ENCODE assay signal across 17 cellular contexts in genomic region chr9:133088756-133089155, GRCh38. TPM values are rescaled to one million over a fixed set of nuclear protein-coding genes. Genes with fewer than 3 reads are reported as not detected.
DNase-seq lines count a peak whose midpoint lies in the region; ATAC-seq, FAIRE-seq and TF ChIP-seq lines count a peak whose summit lies in the region.
"Had no signal": no experiment of that assay in that cellular context is flagged by ENCODE, and none has a peak within 500 bp of the region (broad histone marks: within the 10 kb centered on the region; RNA-seq: fewer than 3 reads in every experiment).

No MANE protein-coding gene starts in this region.

- H3K36me3 ChIP-seq in KOPT-K1 (ENCODE audit: insufficient read depth, low read length) (no peaks in the 10 kb centered on the region), neuronal stem cell (replicated peaks in 1 of 2; ENCODE audit: control insufficient read depth in 2 of 2, insufficient read depth in 2 of 2, low read length in 2 of 2) (no peaks in the 10 kb centered on the region)

- H2BK120ac ChIP-seq in neuronal stem cell (ENCODE audit: low read depth, low read length): no peak overlapping the region

- no peak overlapping the region for H2AFZ ChIP-seq in neuronal stem cell (ENCODE audit: low read length)
- H2AFZ ChIP-seq: GM23248 had no signal

- no peak overlapping the region for H4K8ac ChIP-seq in neuronal stem cell (ENCODE audit: low read depth, low read length)

- no peak overlapping the region for H3K23ac ChIP-seq in neuronal stem cell (ENCODE audit: low read depth, low read length, poor library complexity)

- H3K27me3 ChIP-seq in neuronal stem cell (ENCODE audit: control insufficient read depth in 3 of 3, insufficient read depth in 3 of 3, low read depth in 1 of 3, low read length in 3 of 3): no peaks in the 10 kb centered on the region

- H3K4me3 Mint-ChIP-seq in CD14-positive monocyte: no peak overlapping the region
- no peak overlapping the region for H3K4me3 Mint-ChIP-seq in central memory CD8-positive, alpha-beta T cell
- H3K4me3 Mint-ChIP-seq: CD4-positive, CD25-positive, alpha-beta regulatory T cell; CD8-positive, alpha-beta T cell had no signal

- H3K14ac ChIP-seq in neuronal stem cell (ENCODE audit: low read length): no peak overlapping the region

- no peak overlapping the region for H2BK5ac ChIP-seq in neuronal stem cell (ENCODE audit: low read length)

- no peaks in the 10 kb centered on the region for H3K4me1 Mint-ChIP-seq in CD14-positive monocyte
- no peaks in the 10 kb centered on the region for H3K4me1 Mint-ChIP-seq in central memory CD8-positive, alpha-beta T cell

- H2BK15ac ChIP-seq in neuronal stem cell (ENCODE audit: low read length): no peak overlapping the region

- no peak for TF ChIP-seq POLR2A in GM12891 (IDR thresholded peaks at IDR 0.05; ENCODE audit: low read depth, low read length)

- no peaks in the 10 kb centered on the region for H3K9me3 Mint-ChIP-seq in CD14-positive monocyte
- no peaks in the 10 kb centered on the region for H3K9me3 Mint-ChIP-seq in central memory CD8-positive, alpha-beta T cell
- H3K9me3 Mint-ChIP-seq: CD8-positive, alpha-beta T cell had no signal

- intact Hi-C loops in CD14-positive monocyte (cut with micrococcal nuclease): no loop called here

- H3K9me3 ChIP-seq in KOPT-K1 (ENCODE audit: insufficient read depth, low read length, poor library complexity, severe bottlenecking) (no peaks in the 10 kb centered on the region), neuronal stem cell (replicated peaks in 1 of 2; ENCODE audit: control insufficient read depth in 2 of 2, insufficient read depth in 1 of 2, low read depth in 1 of 2, low read length in 2 of 2) (no peaks in the 10 kb centered on the region)
- H3K9me3 ChIP-seq: Caco-2 had no signal

- H3K27ac ChIP-seq in KOPT-K1 (ENCODE audit: low read depth, low read length, poor library complexity, severe bottlenecking) (peak overlapping the region; percentile 42), neuronal stem cell (replicated peaks; ENCODE audit: low read length) (no peak overlapping the region)
- H3K27ac ChIP-seq: GM23248 had no signal

- no peak overlapping the region for H3K4me2 ChIP-seq in neuronal stem cell (ENCODE audit: insufficient read depth, low read length, poor library complexity, severe bottlenecking)

- H3K18ac ChIP-seq in neuronal stem cell (ENCODE audit: low read length): no peak overlapping the region

- no peak overlapping the region for H3K27ac Mint-ChIP-seq in CD14-positive monocyte
- H3K27ac Mint-ChIP-seq in central memory CD8-positive, alpha-beta T cell (ENCODE audit: low read depth): peak overlapping the region; percentile 55
- H3K27ac Mint-ChIP-seq: CD4-positive, CD25-positive, alpha-beta regulatory T cell; CD8-positive, alpha-beta T cell had no signal

- no peak for FAIRE-seq in GM12891 (lab: Jason Lieb, UNC)
- FAIRE-seq: GM12892, H1 had no signal

- H3K4me1 ChIP-seq in neuronal stem cell (ENCODE audit: control insufficient read depth in 2 of 2, insufficient read depth in 1 of 2, low read depth in 1 of 2, low read length in 2 of 2): peaks cover 0 to 2% of the 10 kb centered on the region in 2 donors
- H3K4me1 ChIP-seq: Caco-2 had no signal

- ATAC-seq in central memory CD8-positive, alpha-beta T cell (replicated peaks; ENCODE audit: extremely low read depth, poor library complexity, severe bottlenecking): no peak
- ATAC-seq: CD8-positive, alpha-beta T cell had no signal

- no peak overlapping the region for H3K4ac ChIP-seq in neuronal stem cell (ENCODE audit: low read length)

- no peak overlapping the region for H3K4me3 ChIP-seq in neuronal stem cell (ENCODE audit: low read length in 2 of 2)
- H3K4me3 ChIP-seq: GM23248 had no signal

- no peaks in the 10 kb centered on the region for H3K36me3 Mint-ChIP-seq in CD14-positive monocyte
- no peaks in the 10 kb centered on the region for H3K36me3 Mint-ChIP-seq in central memory CD8-positive, alpha-beta T cell (ENCODE audit: insufficient read depth)
- H3K36me3 Mint-ChIP-seq: CD4-positive, CD25-positive, alpha-beta regulatory T cell; CD8-positive, alpha-beta T cell had no signal

- peak overlapping the region; percentile 20 for H2AK5ac ChIP-seq in neuronal stem cell (ENCODE audit: low read depth, low read length)

- no peak for TF ChIP-seq CTCF in CD14-positive monocyte (IDR thresholded peaks at IDR 0.05)

- H3K9ac ChIP-seq in neuronal stem cell (ENCODE audit: low read depth, low read length, poor library complexity): no peak overlapping the region
- H3K9ac ChIP-seq: GM23248 had no signal

- H3K27me3 Mint-ChIP-seq in CD14-positive monocyte (ENCODE audit: low read depth in 3 of 3): peaks cover 0 to 6% (median 1%) of the 10 kb centered on the region in 3 donors
- H3K27me3 Mint-ChIP-seq in central memory CD8-positive, alpha-beta T cell: no peaks in the 10 kb centered on the region
- H3K27me3 Mint-ChIP-seq: CD4-positive, CD25-positive, alpha-beta regulatory T cell had no signal

- WGBS in neuronal stem cell (ENCODE audit: extremely low coverage in 2 of 2, insufficient read length in 2 of 2, insufficient replicate concordance in 1 of 2), 2 donors: no CpG with 5 or more reads among the region's 7 CpGs

- no peaks in the 10 kb centered on the region for H3K79me1 ChIP-seq in neuronal stem cell (ENCODE audit: low read depth, low read length)

- no peak overlapping the region for H4K91ac ChIP-seq in neuronal stem cell (ENCODE audit: low read depth, low read length, poor library complexity)

- peak; percentile 20 for DNase-seq in CD14-positive monocyte (ENCODE audit: low spot score)
- no peak for DNase-seq in central memory CD8-positive, alpha-beta T cell (ENCODE audit: low spot score in 2 of 2)
- DNase-seq in neuronal stem cell (ENCODE audit: low spot score): no peak
- no peak for DNase-seq in DMS53 treated with DMSO at 0.1 percent for 48 hours (lab: John Stamatoyannopoulos, UW; ENCODE audit: unreplicated experiment)
- no peak for DNase-seq in GM12891 (ENCODE audit: insufficient read length, low spot score)
- DNase-seq in NCI-H510A treated with DMSO at 0.1 percent for 48 hours (lab: John Stamatoyannopoulos, UW): no peak
- DNase-seq in medulla oblongata (ENCODE audit: extremely low spot score): no peak
- DNase-seq: Caco-2; CD8-positive, alpha-beta T cell; EL; GDM1; GM23248; HCEC 1CT had no signal

- no peak overlapping the region for H2BK12ac ChIP-seq in neuronal stem cell (ENCODE audit: low read length)

TF ChIP-seq in GM12891, 5 proteins besides CTCF, POLR2A, EP300 and RAD21:
- TF ChIP-seq POLR2AphosphoS5 (IDR thresholded peaks at IDR 0.05; ENCODE audit: low read depth, low read length) (no peak), PAX5 (IDR thresholded peaks at IDR 0.05; ENCODE audit: insufficient read depth, low read length, severe bottlenecking) (no peak), TAF1 (IDR thresholded peaks at IDR 0.05; ENCODE audit: low read depth, low read length) (no peak), SPI1 (IDR thresholded peaks at IDR 0.05; ENCODE audit: low read depth, low read length) (no peak), POU2F2 (IDR thresholded peaks at IDR 0.05; ENCODE audit: low read depth, low read length) (no peak)

RNA-seq across cellular contexts. Expression of gene CEL, which starts 27.0 kb away (rescaled TPM):
- polyA plus RNA-seq in CD14-positive monocyte: not detected
- polyA plus RNA-seq in neuronal stem cell (2013, experiment 1 of 2): 3.7 TPM
- 4.0 TPM for polyA plus RNA-seq in neuronal stem cell (2013, experiment 2 of 2)
- 0.89 TPM for polyA plus RNA-seq in GM12891 (2012; ENCODE audit: low read depth, missing spikeins)
- polyA plus RNA-seq: CD4-positive, CD25-positive, alpha-beta regulatory T cell; GM23248 had no signal

RNA-seq across cellular contexts. Expression of gene RALGDS, which starts 32.3 kb away (rescaled TPM):
- 1 to 10 TPM; 3.5 to 4.2 TPM for polyA plus RNA-seq in CD14-positive monocyte
- polyA plus RNA-seq in neuronal stem cell (2013, experiment 1 of 2): 48.3 TPM
- 47.0 TPM for polyA plus RNA-seq in neuronal stem cell (2013, experiment 2 of 2)
- 27.7 TPM for polyA plus RNA-seq in GM12891 (2012; ENCODE audit: low read depth, missing spikeins)

RNA-seq across cellular contexts. Expression of gene GTF3C5, which starts 58.0 kb away (rescaled TPM):
- 10 to 100 TPM; 21.3 to 24.4 TPM for polyA plus RNA-seq in CD14-positive monocyte
- polyA plus RNA-seq in neuronal stem cell (2013, experiment 1 of 2): 61.8 TPM
- polyA plus RNA-seq in neuronal stem cell (2013, experiment 2 of 2): 62.4 TPM
- 39.0 TPM for polyA plus RNA-seq in GM12891 (2012; ENCODE audit: low read depth, missing spikeins)
